ENCODE assay signal across 1 cellular context in the genomic region with DNA sequence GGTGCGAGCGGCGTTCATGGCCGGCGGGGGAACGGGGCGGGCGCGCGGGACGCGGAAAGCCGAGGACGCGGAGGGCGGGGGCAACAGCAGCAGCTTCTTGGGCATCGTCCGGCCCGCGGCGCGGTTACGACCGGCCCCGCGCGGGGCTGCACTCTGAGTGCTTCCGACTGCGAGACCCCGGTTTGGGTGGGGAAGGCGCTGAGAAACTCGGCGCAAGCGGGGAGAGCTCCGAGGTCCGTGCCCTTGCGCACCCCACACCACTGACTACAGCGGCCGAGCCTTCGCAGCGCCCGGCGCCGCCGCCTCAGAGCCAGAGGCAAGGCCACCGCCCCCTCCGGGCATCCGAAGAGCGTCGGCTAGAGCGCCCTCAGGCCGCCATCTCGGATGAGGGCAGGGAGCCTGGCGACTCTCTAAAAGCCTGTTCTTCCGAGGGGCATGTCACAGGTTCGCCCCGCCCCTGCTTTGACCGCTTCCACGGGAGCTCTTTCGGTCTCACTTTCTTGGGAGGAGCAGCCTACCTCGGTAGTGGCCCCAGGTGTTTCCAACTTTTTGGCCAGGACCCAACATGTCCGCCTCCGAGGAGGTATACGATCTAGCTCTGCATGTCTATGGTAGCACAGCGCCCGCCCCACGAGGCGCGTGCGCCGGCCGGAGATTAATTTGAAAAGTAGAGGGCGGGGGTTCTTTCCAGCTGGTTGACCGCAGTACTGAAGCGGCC.
A peak's percentile ranks its signal among the peaks of the same experiment; 100 is the strongest.
TF ChIP-seq lines count a peak whose summit lies in the region.

A gene with protein sequence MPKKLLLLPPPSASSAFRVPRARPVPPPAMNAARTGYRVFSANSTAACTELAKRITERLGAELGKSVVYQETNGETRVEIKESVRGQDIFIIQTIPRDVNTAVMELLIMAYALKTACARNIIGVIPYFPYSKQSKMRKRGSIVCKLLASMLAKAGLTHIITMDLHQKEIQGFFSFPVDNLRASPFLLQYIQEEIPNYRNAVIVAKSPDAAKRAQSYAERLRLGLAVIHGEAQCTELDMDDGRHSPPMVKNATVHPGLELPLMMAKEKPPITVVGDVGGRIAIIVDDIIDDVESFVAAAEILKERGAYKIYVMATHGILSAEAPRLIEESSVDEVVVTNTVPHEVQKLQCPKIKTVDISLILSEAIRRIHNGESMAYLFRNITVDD (minus strand): TSS at position 318 of the 718 bp plus-strand sequence. CDS start 213 bp downstream, at position 105.

TF ChIP-seq in GM12878, 131 proteins besides CTCF, POLR2A, EP300 and RAD21 (continued from another document and continues in another):
- TF ChIP-seq, protein P1, sequence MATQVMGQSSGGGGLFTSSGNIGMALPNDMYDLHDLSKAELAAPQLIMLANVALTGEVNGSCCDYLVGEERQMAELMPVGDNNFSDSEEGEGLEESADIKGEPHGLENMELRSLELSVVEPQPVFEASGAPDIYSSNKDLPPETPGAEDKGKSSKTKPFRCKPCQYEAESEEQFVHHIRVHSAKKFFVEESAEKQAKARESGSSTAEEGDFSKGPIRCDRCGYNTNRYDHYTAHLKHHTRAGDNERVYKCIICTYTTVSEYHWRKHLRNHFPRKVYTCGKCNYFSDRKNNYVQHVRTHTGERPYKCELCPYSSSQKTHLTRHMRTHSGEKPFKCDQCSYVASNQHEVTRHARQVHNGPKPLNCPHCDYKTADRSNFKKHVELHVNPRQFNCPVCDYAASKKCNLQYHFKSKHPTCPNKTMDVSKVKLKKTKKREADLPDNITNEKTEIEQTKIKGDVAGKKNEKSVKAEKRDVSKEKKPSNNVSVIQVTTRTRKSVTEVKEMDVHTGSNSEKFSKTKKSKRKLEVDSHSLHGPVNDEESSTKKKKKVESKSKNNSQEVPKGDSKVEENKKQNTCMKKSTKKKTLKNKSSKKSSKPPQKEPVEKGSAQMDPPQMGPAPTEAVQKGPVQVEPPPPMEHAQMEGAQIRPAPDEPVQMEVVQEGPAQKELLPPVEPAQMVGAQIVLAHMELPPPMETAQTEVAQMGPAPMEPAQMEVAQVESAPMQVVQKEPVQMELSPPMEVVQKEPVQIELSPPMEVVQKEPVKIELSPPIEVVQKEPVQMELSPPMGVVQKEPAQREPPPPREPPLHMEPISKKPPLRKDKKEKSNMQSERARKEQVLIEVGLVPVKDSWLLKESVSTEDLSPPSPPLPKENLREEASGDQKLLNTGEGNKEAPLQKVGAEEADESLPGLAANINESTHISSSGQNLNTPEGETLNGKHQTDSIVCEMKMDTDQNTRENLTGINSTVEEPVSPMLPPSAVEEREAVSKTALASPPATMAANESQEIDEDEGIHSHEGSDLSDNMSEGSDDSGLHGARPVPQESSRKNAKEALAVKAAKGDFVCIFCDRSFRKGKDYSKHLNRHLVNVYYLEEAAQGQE (IDR thresholded peaks at IDR 0.05; ENCODE audit: low read depth, low read length), result no peak
- TF ChIP-seq STAT3 (IDR thresholded peaks at IDR 0.05; ENCODE audit: low read depth, low read length), result no peak
- TF ChIP-seq CEBPB (IDR thresholded peaks at IDR 0.05; ENCODE audit: borderline replicate concordance in 1 of 2, low read depth in 2 of 2, low read length in 2 of 2), result no peak
- TF ChIP-seq, protein P2, sequence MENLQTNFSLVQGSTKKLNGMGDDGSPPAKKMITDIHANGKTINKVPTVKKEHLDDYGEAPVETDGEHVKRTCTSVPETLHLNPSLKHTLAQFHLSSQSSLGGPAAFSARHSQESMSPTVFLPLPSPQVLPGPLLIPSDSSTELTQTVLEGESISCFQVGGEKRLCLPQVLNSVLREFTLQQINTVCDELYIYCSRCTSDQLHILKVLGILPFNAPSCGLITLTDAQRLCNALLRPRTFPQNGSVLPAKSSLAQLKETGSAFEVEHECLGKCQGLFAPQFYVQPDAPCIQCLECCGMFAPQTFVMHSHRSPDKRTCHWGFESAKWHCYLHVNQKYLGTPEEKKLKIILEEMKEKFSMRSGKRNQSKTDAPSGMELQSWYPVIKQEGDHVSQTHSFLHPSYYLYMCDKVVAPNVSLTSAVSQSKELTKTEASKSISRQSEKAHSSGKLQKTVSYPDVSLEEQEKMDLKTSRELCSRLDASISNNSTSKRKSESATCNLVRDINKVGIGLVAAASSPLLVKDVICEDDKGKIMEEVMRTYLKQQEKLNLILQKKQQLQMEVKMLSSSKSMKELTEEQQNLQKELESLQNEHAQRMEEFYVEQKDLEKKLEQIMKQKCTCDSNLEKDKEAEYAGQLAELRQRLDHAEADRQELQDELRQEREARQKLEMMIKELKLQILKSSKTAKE (IDR thresholded peaks at IDR 0.05; ENCODE audit: low read depth, poor library complexity, severe bottlenecking), result no peak
- peak; percentile 93 for TF ChIP-seq RUNX3 (IDR thresholded peaks at IDR 0.05; ENCODE audit: low read length)
- TF ChIP-seq, protein P3, sequence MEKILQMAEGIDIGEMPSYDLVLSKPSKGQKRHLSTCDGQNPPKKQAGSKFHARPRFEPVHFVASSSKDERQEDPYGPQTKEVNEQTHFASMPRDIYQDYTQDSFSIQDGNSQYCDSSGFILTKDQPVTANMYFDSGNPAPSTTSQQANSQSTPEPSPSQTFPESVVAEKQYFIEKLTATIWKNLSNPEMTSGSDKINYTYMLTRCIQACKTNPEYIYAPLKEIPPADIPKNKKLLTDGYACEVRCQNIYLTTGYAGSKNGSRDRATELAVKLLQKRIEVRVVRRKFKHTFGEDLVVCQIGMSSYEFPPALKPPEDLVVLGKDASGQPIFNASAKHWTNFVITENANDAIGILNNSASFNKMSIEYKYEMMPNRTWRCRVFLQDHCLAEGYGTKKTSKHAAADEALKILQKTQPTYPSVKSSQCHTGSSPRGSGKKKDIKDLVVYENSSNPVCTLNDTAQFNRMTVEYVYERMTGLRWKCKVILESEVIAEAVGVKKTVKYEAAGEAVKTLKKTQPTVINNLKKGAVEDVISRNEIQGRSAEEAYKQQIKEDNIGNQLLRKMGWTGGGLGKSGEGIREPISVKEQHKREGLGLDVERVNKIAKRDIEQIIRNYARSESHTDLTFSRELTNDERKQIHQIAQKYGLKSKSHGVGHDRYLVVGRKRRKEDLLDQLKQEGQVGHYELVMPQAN (conservative IDR thresholded peaks at IDR 0.05), result peak; percentile 61
- TF ChIP-seq, protein P4, sequence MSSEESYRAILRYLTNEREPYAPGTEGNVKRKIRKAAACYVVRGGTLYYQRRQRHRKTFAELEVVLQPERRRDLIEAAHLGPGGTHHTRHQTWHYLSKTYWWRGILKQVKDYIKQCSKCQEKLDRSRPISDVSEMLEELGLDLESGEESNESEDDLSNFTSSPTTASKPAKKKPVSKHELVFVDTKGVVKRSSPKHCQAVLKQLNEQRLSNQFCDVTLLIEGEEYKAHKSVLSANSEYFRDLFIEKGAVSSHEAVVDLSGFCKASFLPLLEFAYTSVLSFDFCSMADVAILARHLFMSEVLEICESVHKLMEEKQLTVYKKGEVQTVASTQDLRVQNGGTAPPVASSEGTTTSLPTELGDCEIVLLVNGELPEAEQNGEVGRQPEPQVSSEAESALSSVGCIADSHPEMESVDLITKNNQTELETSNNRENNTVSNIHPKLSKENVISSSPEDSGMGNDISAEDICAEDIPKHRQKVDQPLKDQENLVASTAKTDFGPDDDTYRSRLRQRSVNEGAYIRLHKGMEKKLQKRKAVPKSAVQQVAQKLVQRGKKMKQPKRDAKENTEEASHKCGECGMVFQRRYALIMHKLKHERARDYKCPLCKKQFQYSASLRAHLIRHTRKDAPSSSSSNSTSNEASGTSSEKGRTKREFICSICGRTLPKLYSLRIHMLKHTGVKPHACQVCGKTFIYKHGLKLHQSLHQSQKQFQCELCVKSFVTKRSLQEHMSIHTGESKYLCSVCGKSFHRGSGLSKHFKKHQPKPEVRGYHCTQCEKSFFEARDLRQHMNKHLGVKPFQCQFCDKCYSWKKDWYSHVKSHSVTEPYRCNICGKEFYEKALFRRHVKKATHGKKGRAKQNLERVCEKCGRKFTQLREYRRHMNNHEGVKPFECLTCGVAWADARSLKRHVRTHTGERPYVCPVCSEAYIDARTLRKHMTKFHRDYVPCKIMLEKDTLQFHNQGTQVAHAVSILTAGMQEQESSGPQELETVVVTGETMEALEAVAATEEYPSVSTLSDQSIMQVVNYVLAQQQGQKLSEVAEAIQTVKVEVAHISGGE (CRISPR knock-in tag; IDR thresholded peaks at IDR 0.05), result no peak
- TF ChIP-seq, protein P5, sequence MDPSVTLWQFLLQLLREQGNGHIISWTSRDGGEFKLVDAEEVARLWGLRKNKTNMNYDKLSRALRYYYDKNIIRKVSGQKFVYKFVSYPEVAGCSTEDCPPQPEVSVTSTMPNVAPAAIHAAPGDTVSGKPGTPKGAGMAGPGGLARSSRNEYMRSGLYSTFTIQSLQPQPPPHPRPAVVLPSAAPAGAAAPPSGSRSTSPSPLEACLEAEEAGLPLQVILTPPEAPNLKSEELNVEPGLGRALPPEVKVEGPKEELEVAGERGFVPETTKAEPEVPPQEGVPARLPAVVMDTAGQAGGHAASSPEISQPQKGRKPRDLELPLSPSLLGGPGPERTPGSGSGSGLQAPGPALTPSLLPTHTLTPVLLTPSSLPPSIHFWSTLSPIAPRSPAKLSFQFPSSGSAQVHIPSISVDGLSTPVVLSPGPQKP (IDR thresholded peaks at IDR 0.05; ENCODE audit: low read depth, low read length), result no peak; the same call in 1 of the 2 replicates
- TF ChIP-seq ESRRA (IDR thresholded peaks at IDR 0.05; ENCODE audit: low read length), result no peak
- TF ChIP-seq SREBF2 (IDR thresholded peaks at IDR 0.05; ENCODE audit: low read length), result no peak
- peak; percentile 96 for TF ChIP-seq NBN (IDR thresholded peaks at IDR 0.05)
- TF ChIP-seq SRF (IDR thresholded peaks at IDR 0.05; ENCODE audit: low read depth in 2 of 2, low read length in 2 of 2), result no peak
- peak; percentile 84 for TF ChIP-seq ZNF24 (IDR thresholded peaks at IDR 0.05)
- no peak for TF ChIP-seq SUZ12 (IDR thresholded peaks at IDR 0.05; ENCODE audit: unreplicated experiment)
- 0 out of 2 replicates have a peak, but pooled peaks have one; percentile 13 for TF ChIP-seq WRNIP1 (IDR thresholded peaks at IDR 0.05; ENCODE audit: borderline replicate concordance, low read depth, low read length)
- TF ChIP-seq YY1 (IDR thresholded peaks at IDR 0.05; ENCODE audit: low read depth, low read length), result peak; percentile 100
- TF ChIP-seq FOS (IDR thresholded peaks at IDR 0.05; ENCODE audit: borderline replicate concordance, extremely low read depth, insufficient read length), result no peak
- TF ChIP-seq MTA2 (IDR thresholded peaks at IDR 0.05; ENCODE audit: low read depth), result peak; percentile 34
- TF ChIP-seq DPF2 (IDR thresholded peaks at IDR 0.05), result no peak
- no peak for TF ChIP-seq ZNF384 (IDR thresholded peaks at IDR 0.05; ENCODE audit: borderline replicate concordance, low read depth, low read length)
- peak; percentile 97 for TF ChIP-seq TAF1 (IDR thresholded peaks at IDR 0.05; ENCODE audit: borderline replicate concordance, low read depth, low read length)
- TF ChIP-seq ZBED1 (IDR thresholded peaks at IDR 0.05; ENCODE audit: borderline replicate concordance), result no peak
- no peak for TF ChIP-seq BRCA1 (IDR thresholded peaks at IDR 0.05; ENCODE audit: low read depth, low read length)
- TF ChIP-seq, protein P6, sequence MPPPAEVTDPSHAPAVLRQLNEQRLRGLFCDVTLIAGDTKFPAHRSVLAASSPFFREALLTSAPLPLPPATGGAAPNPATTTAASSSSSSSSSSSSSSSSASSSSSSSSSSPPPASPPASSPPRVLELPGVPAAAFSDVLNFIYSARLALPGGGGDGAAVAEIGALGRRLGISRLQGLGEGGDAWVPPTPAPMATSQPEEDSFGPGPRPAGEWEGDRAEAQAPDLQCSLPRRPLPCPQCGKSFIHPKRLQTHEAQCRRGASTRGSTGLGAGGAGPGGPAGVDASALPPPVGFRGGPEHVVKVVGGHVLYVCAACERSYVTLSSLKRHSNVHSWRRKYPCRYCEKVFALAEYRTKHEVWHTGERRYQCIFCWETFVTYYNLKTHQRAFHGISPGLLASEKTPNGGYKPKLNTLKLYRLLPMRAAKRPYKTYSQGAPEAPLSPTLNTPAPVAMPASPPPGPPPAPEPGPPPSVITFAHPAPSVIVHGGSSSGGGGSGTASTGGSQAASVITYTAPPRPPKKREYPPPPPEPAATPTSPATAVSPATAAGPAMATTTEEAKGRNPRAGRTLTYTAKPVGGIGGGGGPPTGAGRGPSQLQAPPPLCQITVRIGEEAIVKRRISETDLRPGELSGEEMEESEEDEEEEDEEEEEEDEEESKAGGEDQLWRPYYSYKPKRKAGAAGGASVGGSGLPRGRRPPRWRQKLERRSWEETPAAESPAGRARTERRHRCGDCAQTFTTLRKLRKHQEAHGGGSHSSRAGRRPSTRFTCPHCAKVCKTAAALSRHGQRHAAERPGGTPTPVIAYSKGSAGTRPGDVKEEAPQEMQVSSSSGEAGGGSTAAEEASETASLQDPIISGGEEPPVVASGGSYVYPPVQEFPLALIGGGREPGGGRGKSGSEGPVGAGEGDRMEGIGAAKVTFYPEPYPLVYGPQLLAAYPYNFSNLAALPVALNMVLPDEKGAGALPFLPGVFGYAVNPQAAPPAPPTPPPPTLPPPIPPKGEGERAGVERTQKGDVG (CRISPR knock-in tag; IDR thresholded peaks at IDR 0.05), result no peak
- TF ChIP-seq EZH2 (IDR thresholded peaks at IDR 0.05; ENCODE audit: borderline replicate concordance, control insufficient read depth, low read depth, low read length), result no peak
- 0 out of 2 replicates have a peak, but pooled peaks have one; percentile 70 for TF ChIP-seq SMAD5 (IDR thresholded peaks at IDR 0.05; ENCODE audit: low read depth)
- TF ChIP-seq KAT2A (conservative IDR thresholded peaks at IDR 0.05; ENCODE audit: control insufficient read depth, low read depth, low read length), result no peak
- TF ChIP-seq ASH2L (IDR thresholded peaks at IDR 0.05; ENCODE audit: borderline replicate concordance, low read depth), result no peak
- peak; percentile 37; the same call in 1 of the 2 replicates for TF ChIP-seq TCF12 (IDR thresholded peaks at IDR 0.05; ENCODE audit: low read depth, low read length)
- peak; percentile 45 for TF ChIP-seq MEF2B (IDR thresholded peaks at IDR 0.05; ENCODE audit: partially characterized antibody, poor library complexity, severe bottlenecking)
- peak; percentile 46; the same call in 1 of the 2 replicates for TF ChIP-seq CBFB (IDR thresholded peaks at IDR 0.05; ENCODE audit: low read depth)
- no peak for TF ChIP-seq CHD4 (IDR thresholded peaks at IDR 0.05)
- no peak for TF ChIP-seq SPI1 (IDR thresholded peaks at IDR 0.05; ENCODE audit: borderline replicate concordance, insufficient read depth, low read depth, low read length)
- TF ChIP-seq ZNF207 (IDR thresholded peaks at IDR 0.05; ENCODE audit: borderline replicate concordance), result peak; percentile 89; the same call in 1 of the 2 replicates
- TF ChIP-seq MYC (IDR thresholded peaks at IDR 0.05; ENCODE audit: insufficient read depth, insufficient read length, insufficient replicate concordance, low read length, severe bottlenecking), result peak; percentile 32
- TF ChIP-seq, protein P7, sequence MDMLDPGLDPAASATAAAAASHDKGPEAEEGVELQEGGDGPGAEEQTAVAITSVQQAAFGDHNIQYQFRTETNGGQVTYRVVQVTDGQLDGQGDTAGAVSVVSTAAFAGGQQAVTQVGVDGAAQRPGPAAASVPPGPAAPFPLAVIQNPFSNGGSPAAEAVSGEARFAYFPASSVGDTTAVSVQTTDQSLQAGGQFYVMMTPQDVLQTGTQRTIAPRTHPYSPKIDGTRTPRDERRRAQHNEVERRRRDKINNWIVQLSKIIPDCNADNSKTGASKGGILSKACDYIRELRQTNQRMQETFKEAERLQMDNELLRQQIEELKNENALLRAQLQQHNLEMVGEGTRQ (IDR thresholded peaks at IDR 0.05; ENCODE audit: borderline replicate concordance, low read depth, low read length), result no peak
- no peak for TF ChIP-seq TCF7 (IDR thresholded peaks at IDR 0.05; ENCODE audit: borderline replicate concordance)
- no peak for TF ChIP-seq MYB (IDR thresholded peaks at IDR 0.05; ENCODE audit: borderline replicate concordance, low read depth, low read length)
- 0 out of 2 replicates have a peak, but pooled peaks have one; percentile 39 for TF ChIP-seq RCOR1 (conservative IDR thresholded peaks at IDR 0.05; ENCODE audit: low read depth, low read length)
- TF ChIP-seq RELA (IDR thresholded peaks at IDR 0.05; ENCODE audit: borderline replicate concordance, partially characterized antibody), result peak; percentile 85
